Comparison of ENCODE assay signal across 8 cellular contexts in genomic region chr20:32206383-32207210, GRCh38. TPM values are rescaled to one million over a fixed set of nuclear protein-coding genes. Genes with fewer than 3 reads are reported as not detected.
DNase-seq lines count a peak whose midpoint lies in the region; ATAC-seq and TF ChIP-seq lines count a peak whose summit lies in the region.

No MANE protein-coding gene starts in this region.

- H3K4me3 Mint-ChIP-seq in Caco-2 (ENCODE audit: unreplicated experiment) (peak overlapping the region; percentile 92), neural progenitor cell (peak overlapping the region; percentile 97)

- H3K79me2 ChIP-seq in neural progenitor cell (ENCODE audit: low read depth) = peaks cover 73% of the 10 kb centered on the region

- H3K9me3 Mint-ChIP-seq in Caco-2 (ENCODE audit: unreplicated experiment) (no peaks in the 10 kb centered on the region), neural progenitor cell (no peaks in the 10 kb centered on the region)

- POLR2A ChIA-PET in Caco-2 (lab: Charles Lee) = interaction anchor here (0.8 kb wide), 1 partner anchor 21 kb away, joined by 4 read pairs; no protein-coding TSS in a partner anchor

- no peak overlapping the region for H2AFZ ChIP-seq in neural progenitor cell (replicated peaks)

- intact Hi-C loops in Caco-2 (cut with micrococcal nuclease; ENCODE audit: unreplicated experiment) = loop anchor here (1.0 to 5.0 kb wide), 4 partner anchors 22 to 151 kb away; no protein-coding TSS in a partner anchor

- H3K36me3 Mint-ChIP-seq in Caco-2 (ENCODE audit: insufficient read depth, unreplicated experiment) = peaks cover 86% of the 10 kb centered on the region
- peaks cover 6% of the 10 kb centered on the region for H3K36me3 Mint-ChIP-seq in neural progenitor cell

- peaks cover 56% of the 10 kb centered on the region for H4K20me1 ChIP-seq in neural progenitor cell (ENCODE audit: low read depth)

- H3K36me3 ChIP-seq in Caco-2 (ENCODE audit: control insufficient read depth, insufficient read depth, low read length) (peaks cover 9% of the 10 kb centered on the region; the same call in 1 of the 2 replicates), neural progenitor cell (no peaks in the 10 kb centered on the region)
- peaks cover 15% of the 10 kb centered on the region for H3K36me3 ChIP-seq in effector memory CD4-positive, alpha-beta T cell (ENCODE audit: control insufficient read depth, insufficient read depth, low read length)

- CTCF ChIA-PET in Caco-2 (lab: Charles Lee) = no interaction called here

- peak overlapping the region; percentile 92 for H3K9ac ChIP-seq in neural progenitor cell

- H3K4me2 ChIP-seq in neural progenitor cell = peak overlapping the region; percentile 92

- TF ChIP-seq CTCF in Caco-2 (IDR thresholded peaks at IDR 0.05; ENCODE audit: insufficient read depth in 1 of 2, low read depth in 1 of 2, low read length in 1 of 2, severe bottlenecking in 1 of 2, unreplicated experiment in 1 of 2) (no peak), neural progenitor cell (IDR thresholded peaks at IDR 0.05) (no peak)

- peaks cover 46% of the 10 kb centered on the region for H3K4me1 ChIP-seq in Caco-2
- peaks cover 28% of the 10 kb centered on the region for H3K4me1 ChIP-seq in effector memory CD4-positive, alpha-beta T cell (ENCODE audit: control insufficient read depth, insufficient read depth, low read length, poor library complexity, severe bottlenecking)
- H3K4me1 ChIP-seq in neural progenitor cell = peaks cover 30% of the 10 kb centered on the region

- H3K9me3 ChIP-seq in Caco-2 (no peaks in the 10 kb centered on the region), neural progenitor cell (ENCODE audit: low read depth) (no peaks in the 10 kb centered on the region)
- no peaks in the 10 kb centered on the region for H3K9me3 ChIP-seq in effector memory CD4-positive, alpha-beta T cell (ENCODE audit: control insufficient read depth, low read length)

- peak overlapping the region; percentile 89 for H3K27ac Mint-ChIP-seq in Caco-2 (ENCODE audit: unreplicated experiment)
- H3K27ac Mint-ChIP-seq in neural progenitor cell = peak overlapping the region; percentile 91

- H3K27me3 Mint-ChIP-seq in Caco-2 (ENCODE audit: insufficient read depth, unreplicated experiment) = no peaks in the 10 kb centered on the region
- peaks cover 7% of the 10 kb centered on the region for H3K27me3 Mint-ChIP-seq in neural progenitor cell (ENCODE audit: insufficient read depth, low read depth)

- H3K4me1 Mint-ChIP-seq in Caco-2 (ENCODE audit: low read depth, unreplicated experiment) (peaks cover 69% of the 10 kb centered on the region), neural progenitor cell (peaks cover 58% of the 10 kb centered on the region)

- H3K27me3 ChIP-seq in Caco-2 (replicated peaks; ENCODE audit: control insufficient read depth, insufficient read depth, low read length) (no peaks in the 10 kb centered on the region), neural progenitor cell (no peaks in the 10 kb centered on the region)
- H3K27me3 ChIP-seq in effector memory CD4-positive, alpha-beta T cell (replicated peaks; ENCODE audit: control insufficient read depth, insufficient read depth, low read length, poor library complexity, severe bottlenecking) = no peaks in the 10 kb centered on the region

- DNase-seq in Caco-2 = no peak
- peak; percentile 18 for DNase-seq in RPMI7951 (ENCODE audit: low read depth)
- no peak for DNase-seq in effector memory CD4-positive, alpha-beta T cell
- peak; percentile 13 for DNase-seq in neural progenitor cell (ENCODE audit: low spot score)
- DNase-seq in NK-92 (lab: John Stamatoyannopoulos, UW; ENCODE audit: unreplicated experiment) = no peak
- DNase-seq in activated CD4-positive, CD25-positive, alpha-beta regulatory T cell (lab: John Stamatoyannopoulos, UW) = no peak

- peak overlapping the region; percentile 72 for H3K4me3 ChIP-seq in Caco-2 (ENCODE audit: low read depth, low read length)
- H3K4me3 ChIP-seq in effector memory CD4-positive, alpha-beta T cell (ENCODE audit: insufficient read depth, low read depth, low read length, poor library complexity, severe bottlenecking) = peak overlapping the region; percentile 90
- peak overlapping the region; percentile 95 for H3K4me3 ChIP-seq in neural progenitor cell

- peaks cover 27% of the 10 kb centered on the region for H3F3A ChIP-seq in neural progenitor cell (ENCODE audit: low read depth)

- ATAC-seq in HG03108 (IDR thresholded peaks at IDR 0.05; ENCODE audit: unreplicated experiment) = no peak
- no peak for ATAC-seq in GM18873 (IDR thresholded peaks at IDR 0.05; ENCODE audit: low FRiP score, unreplicated experiment)

- peak overlapping the region; percentile 74 for H3K27ac ChIP-seq in effector memory CD4-positive, alpha-beta T cell (ENCODE audit: insufficient read depth, low read length, poor library complexity, severe bottlenecking)
- peak overlapping the region; percentile 90 for H3K27ac ChIP-seq in neural progenitor cell

- no TSS peak for BruUV-seq in Caco-2 (replicated peaks; lab: Mats Ljungman, UMichigan)

RNA-seq across cellular contexts. Expression of gene PLAGL2, which starts 0.9 kb away (rescaled TPM):
- total RNA-seq in Caco-2 (2022) (89.6 and 96.1 TPM in 2 replicates), neural progenitor cell (ENCODE audit: low replicate concordance) (16.5 and 21.2 TPM in 2 replicates)
- 5.9 and 6.0 TPM in 2 replicates for total RNA-seq in RPMI7951 (2014; rRNA removed; shearing (Covaris generic))

RNA-seq across cellular contexts. Expression of gene POFUT1, which starts 1.1 kb away (rescaled TPM):
- total RNA-seq in Caco-2 (2022) = 148 and 158 TPM in 2 replicates
- 65.2 and 81.3 TPM in 2 replicates for total RNA-seq in RPMI7951 (2014; rRNA removed; shearing (Covaris generic))
- total RNA-seq in neural progenitor cell (ENCODE audit: low replicate concordance) = 22.3 and 23.5 TPM in 2 replicates

Comparison
In these comparisons a context has a peak if more than half of its experiments do, and no peak if none do; other contexts are left out.
1. DNase-seq: peak in RPMI7951 (single experiment) and neural progenitor cell (single experiment); none in Caco-2 (0 of 2), effector memory CD4-positive, alpha-beta T cell (0 of 3), NK-92 (single experiment) and activated CD4-positive, CD25-positive, alpha-beta regulatory T cell (0 of 4).
2. Peak in every context shown above with its lines, with median percentiles within 50 percentile points of each other: H3K4me3 ChIP-seq.